ENCODE assay signal across 8 cellular contexts in the genomic region with DNA sequence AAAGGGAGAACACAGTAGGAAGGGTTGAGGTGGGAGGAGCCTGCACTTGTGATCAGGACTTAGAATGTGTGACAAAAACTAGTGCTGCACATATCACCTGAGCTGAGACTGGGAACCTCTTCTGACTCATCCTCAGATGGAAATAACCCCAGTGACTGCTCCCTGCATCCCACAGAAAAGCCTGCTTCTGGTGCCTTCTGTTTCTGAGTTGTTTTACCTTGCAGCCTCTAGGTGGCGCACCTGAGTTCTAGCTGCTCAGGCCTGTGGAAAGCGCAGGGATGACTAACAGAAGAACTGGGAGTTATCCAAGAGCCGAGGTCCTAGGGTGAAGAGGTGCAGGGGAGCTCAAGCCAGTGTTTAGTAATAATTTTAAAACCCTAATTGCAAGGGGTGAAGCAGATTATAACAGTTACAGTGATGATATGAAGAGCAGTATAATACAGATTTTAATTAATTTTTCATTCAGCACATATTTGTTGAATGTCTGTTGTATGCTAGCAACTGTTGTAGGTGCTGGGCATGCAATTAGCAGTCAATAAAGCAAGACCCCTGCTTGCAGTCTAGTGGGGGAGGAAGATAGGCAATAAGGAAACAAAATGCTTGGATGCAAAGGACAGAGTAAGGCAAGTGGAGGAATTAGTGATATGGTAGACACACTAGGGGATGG.
DNase-seq lines count a peak whose midpoint lies in the region; ATAC-seq and TF ChIP-seq lines count a peak whose summit lies in the region.

No MANE protein-coding gene starts in this region.

- ATAC-seq in HG03097 (IDR thresholded peaks at IDR 0.05; ENCODE audit: low FRiP score, unreplicated experiment) = no peak

- DNase-seq in NCI-H1105 treated with DMSO at 0.1 percent for 48 hours (lab: John Stamatoyannopoulos, UW) = peak; percentile 33
- DNase-seq in T-helper 1 cell = peak in 3 of 5 donors; percentile 11 to 25 (median 15)
- DNase-seq in caudate nucleus (lab: John Stamatoyannopoulos, UW) = peak in 56 of 61 donors; percentile 2 to 90 (median 50)
- peak; percentile 76 for DNase-seq in kidney glomerular epithelial cell (lab: John Stamatoyannopoulos, UW)
- peak; percentile 27 for DNase-seq in stimulated activated CD4-positive, alpha-beta T cell treated with anti-CD3 and anti-CD28 coated beads, Interleukin-4, amount 100 ng/mL, for 24 hours

- TF ChIP-seq CTCF in 22Rv1 (IDR thresholded peaks at IDR 0.05) (peak; percentile 95), GM12874 (IDR thresholded peaks at IDR 0.05; ENCODE audit: insufficient read depth, low read depth, low read length) (peak; percentile 87)

- H3K27ac ChIP-seq in 22Rv1 (no peak overlapping the region), caudate nucleus (ENCODE audit: low read depth, low read length) (no peak overlapping the region)

Comparison
In these comparisons a context has a peak if more than half of its experiments do, and no peak if none do; other contexts are left out.
1. DNase-seq: peak in every context shown above with its lines; median percentile 76 in kidney glomerular epithelial cell; 50 in caudate nucleus; 33 in NCI-H1105 treated with DMSO at 0.1 percent for 48 hours; 27 in stimulated activated CD4-positive, alpha-beta T cell treated with anti-CD3 and anti-CD28 coated beads, Interleukin-4, amount 100 ng/mL, for 24 hours; 15 in T-helper 1 cell.